10 cellular contexts compared by ENCODE assay signal in the genomic region with DNA sequence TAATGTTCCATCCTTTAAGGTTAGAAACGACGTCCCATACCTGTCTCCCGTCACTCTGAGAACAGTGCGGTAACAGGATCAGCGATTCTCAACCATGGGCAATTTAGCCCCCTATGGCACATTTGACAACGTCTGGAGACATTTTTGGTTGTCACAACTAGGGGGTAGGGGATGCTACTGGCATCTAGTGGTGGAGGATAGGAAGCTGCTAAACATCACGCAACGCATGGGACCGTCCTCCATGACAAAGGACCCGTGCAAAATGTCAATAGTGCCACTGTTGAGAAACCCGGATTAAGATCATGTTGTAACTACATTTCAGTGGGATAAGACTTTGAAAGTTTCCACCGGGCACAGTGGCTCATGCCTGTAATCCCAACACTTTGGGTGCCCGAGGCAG. TPM values are rescaled to one million over a fixed set of nuclear protein-coding genes. Genes with fewer than 3 reads are reported as not detected.
DNase-seq lines count a peak whose midpoint lies in the region; TF ChIP-seq lines count a peak whose summit lies in the region.
"Had no signal": no experiment of that assay in that cellular context is flagged by ENCODE, and none has a peak within 500 bp of the region (broad histone marks: within the 10 kb centered on the region; RNA-seq: fewer than 3 reads in every experiment).

No MANE protein-coding gene starts in this region.

- no TSS peak for BruUV-seq in Calu3 (replicated peaks; lab: Mats Ljungman, UMichigan)

- H3K4me3 Mint-ChIP-seq in activated CD4-positive, alpha-beta T cell treated with anti-CD3 and anti-CD28 coated beads, Interleukin-2, amount 10 ng/mL, durations not matched to agents 24 days and 14 days: no peak overlapping the region
- H3K4me3 Mint-ChIP-seq in Calu3 (ENCODE audit: low read depth, unreplicated experiment): no peak overlapping the region

- CTCF ChIA-PET in HEK293T (lab: Yijun Ruan, JAX): interaction anchor here (1.1 to 1.5 kb wide), 3 partner anchors 9 to 255 kb away, joined by 3 to 7 read pairs (median 4); no protein-coding TSS in a partner anchor
- CTCF ChIA-PET in Calu3 (lab: Charles Lee): no interaction called here

- no peak for TF ChIP-seq CTCF in Calu3 (IDR thresholded peaks at IDR 0.05; ENCODE audit: unreplicated experiment)

- H3K27ac Mint-ChIP-seq in activated CD4-positive, alpha-beta T cell treated with anti-CD3 and anti-CD28 coated beads, Interleukin-2, amount 10 ng/mL, durations not matched to agents 24 days and 14 days: no peak overlapping the region
- H3K27ac Mint-ChIP-seq in Calu3 (ENCODE audit: unreplicated experiment): no peak overlapping the region

- peaks cover 27% of the 10 kb centered on the region for H3K36me3 Mint-ChIP-seq in activated CD4-positive, alpha-beta T cell treated with anti-CD3 and anti-CD28 coated beads, Interleukin-2, amount 10 ng/mL, durations not matched to agents 24 days and 14 days (ENCODE audit: low read depth)
- peaks cover 24% of the 10 kb centered on the region for H3K36me3 Mint-ChIP-seq in Calu3 (ENCODE audit: insufficient read depth, unreplicated experiment)

- POLR2A ChIA-PET in HEK293T (lab: Yijun Ruan, JAX): no interaction called here

- no peaks in the 10 kb centered on the region for H3K9me3 Mint-ChIP-seq in activated CD4-positive, alpha-beta T cell treated with anti-CD3 and anti-CD28 coated beads, Interleukin-2, amount 10 ng/mL, durations not matched to agents 24 days and 14 days
- no peaks in the 10 kb centered on the region for H3K9me3 Mint-ChIP-seq in Calu3 (ENCODE audit: low read depth, unreplicated experiment)

- peak; percentile 41 for DNase-seq in Ammon's horn (ENCODE audit: low spot score)
- peak; percentile 53 for DNase-seq in HEK293T (ENCODE audit: extremely low spot score)
- peak; percentile 73 for DNase-seq in activated CD4-positive, alpha-beta T cell treated with anti-CD3 and anti-CD28 coated beads, Interleukin-2, amount 10 ng/mL, durations not matched to agents 24 days and 14 days
- DNase-seq in iPS-NIHi11 (ENCODE audit: low spot score): peak; percentile 44
- DNase-seq in NCI-H524 treated with DMSO at 0.1 percent for 48 hours (lab: John Stamatoyannopoulos, UW): no peak
- DNase-seq in Calu3: no peak
- DNase-seq in mesenteric fat pad (ENCODE audit: low spot score): no peak
- no peak for DNase-seq in putamen (ENCODE audit: low spot score)
- DNase-seq: cerebellar nuclear complex, NCI-H446 treated with DMSO at 0.1 percent for 48 hours had no signal

- peaks cover 9% of the 10 kb centered on the region for H3K4me1 Mint-ChIP-seq in activated CD4-positive, alpha-beta T cell treated with anti-CD3 and anti-CD28 coated beads, Interleukin-2, amount 10 ng/mL, durations not matched to agents 24 days and 14 days
- H3K4me1 Mint-ChIP-seq in Calu3 (ENCODE audit: low read depth, unreplicated experiment): peaks cover 8% of the 10 kb centered on the region

- intact Hi-C loops in activated CD4-positive, alpha-beta T cell treated with anti-CD3 and anti-CD28 coated beads, Interleukin-2, amount 10 ng/mL, durations not matched to agents 24 days and 14 days (cut with micrococcal nuclease): loop anchor here (10.0 kb wide), 1 partner anchor 337 kb away; no protein-coding TSS in a partner anchor
- intact Hi-C loops in Calu3 (cut with micrococcal nuclease; ENCODE audit: unreplicated experiment): no loop called here

- H3K27me3 Mint-ChIP-seq in activated CD4-positive, alpha-beta T cell treated with anti-CD3 and anti-CD28 coated beads, Interleukin-2, amount 10 ng/mL, durations not matched to agents 24 days and 14 days: no peaks in the 10 kb centered on the region
- no peaks in the 10 kb centered on the region for H3K27me3 Mint-ChIP-seq in Calu3 (ENCODE audit: unreplicated experiment)

TF ChIP-seq in HEK293T, 16 proteins besides CTCF, POLR2A, EP300 and RAD21:
- no peak for TF ChIP-seq FOXA1 (IDR thresholded peaks at IDR 0.05)
- no peak for TF ChIP-seq BHLHE40 (IDR thresholded peaks at IDR 0.05; ENCODE audit: borderline replicate concordance)
- TF ChIP-seq LEF1 (IDR thresholded peaks at IDR 0.05; ENCODE audit: borderline replicate concordance): no peak
- no peak for TF ChIP-seq HDGF (IDR thresholded peaks at IDR 0.05; ENCODE audit: borderline replicate concordance)
- no peak for TF ChIP-seq ARNT (IDR thresholded peaks at IDR 0.05)
- TF ChIP-seq FOXM1 (IDR thresholded peaks at IDR 0.05; ENCODE audit: borderline replicate concordance): no peak
- TF ChIP-seq CTBP1 (IDR thresholded peaks at IDR 0.05; ENCODE audit: borderline replicate concordance): no peak
- TF ChIP-seq SUZ12 (IDR thresholded peaks at IDR 0.05): no peak
- TF ChIP-seq, protein P1, sequence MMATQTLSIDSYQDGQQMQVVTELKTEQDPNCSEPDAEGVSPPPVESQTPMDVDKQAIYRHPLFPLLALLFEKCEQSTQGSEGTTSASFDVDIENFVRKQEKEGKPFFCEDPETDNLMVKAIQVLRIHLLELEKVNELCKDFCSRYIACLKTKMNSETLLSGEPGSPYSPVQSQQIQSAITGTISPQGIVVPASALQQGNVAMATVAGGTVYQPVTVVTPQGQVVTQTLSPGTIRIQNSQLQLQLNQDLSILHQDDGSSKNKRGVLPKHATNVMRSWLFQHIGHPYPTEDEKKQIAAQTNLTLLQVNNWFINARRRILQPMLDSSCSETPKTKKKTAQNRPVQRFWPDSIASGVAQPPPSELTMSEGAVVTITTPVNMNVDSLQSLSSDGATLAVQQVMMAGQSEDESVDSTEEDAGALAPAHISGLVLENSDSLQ (IDR thresholded peaks at IDR 0.05): no peak
- TF ChIP-seq TARDBP (IDR thresholded peaks at IDR 0.05): no peak
- no peak for TF ChIP-seq FOXK2 (IDR thresholded peaks at IDR 0.05)
- no peak for TF ChIP-seq SP1 (IDR thresholded peaks at IDR 0.05)
- TF ChIP-seq ZNF384 (IDR thresholded peaks at IDR 0.05): no peak
- no peak for TF ChIP-seq L3MBTL2 (conservative IDR thresholded peaks at IDR 0.05)
- TF ChIP-seq ELF4 (IDR thresholded peaks at IDR 0.05): no peak
- TF ChIP-seq NFRKB (IDR thresholded peaks at IDR 0.05): no peak

RNA-seq across cellular contexts. Expression of gene PAXIP1, which starts 5.0 kb away (rescaled TPM):
- total RNA-seq in activated CD4-positive, alpha-beta T cell treated with anti-CD3 and anti-CD28 coated beads, Interleukin-2, amount 10 ng/mL, durations not matched to agents 24 days and 14 days: 37.8 and 38.9 TPM in 2 replicates
- 23.1 and 24.3 TPM in 2 replicates for total RNA-seq in Calu3 (2022)
- total RNA-seq in mesenteric fat pad: 9.1 TPM

Comparison
In these comparisons a context has a peak if more than half of its experiments do, and no peak if none do; other contexts are left out.
1. DNase-seq: peak in Ammon's horn (single experiment), HEK293T (single experiment), activated CD4-positive, alpha-beta T cell treated with anti-CD3 and anti-CD28 coated beads, Interleukin-2, amount 10 ng/mL, durations not matched to agents 24 days and 14 days (single experiment) and iPS-NIHi11 (single experiment); none in NCI-H524 treated with DMSO at 0.1 percent for 48 hours (single experiment), Calu3 (single experiment), mesenteric fat pad (single experiment) and putamen (single experiment).